Comparison of ENCODE assay signal across 20 cellular contexts in the genomic region with DNA sequence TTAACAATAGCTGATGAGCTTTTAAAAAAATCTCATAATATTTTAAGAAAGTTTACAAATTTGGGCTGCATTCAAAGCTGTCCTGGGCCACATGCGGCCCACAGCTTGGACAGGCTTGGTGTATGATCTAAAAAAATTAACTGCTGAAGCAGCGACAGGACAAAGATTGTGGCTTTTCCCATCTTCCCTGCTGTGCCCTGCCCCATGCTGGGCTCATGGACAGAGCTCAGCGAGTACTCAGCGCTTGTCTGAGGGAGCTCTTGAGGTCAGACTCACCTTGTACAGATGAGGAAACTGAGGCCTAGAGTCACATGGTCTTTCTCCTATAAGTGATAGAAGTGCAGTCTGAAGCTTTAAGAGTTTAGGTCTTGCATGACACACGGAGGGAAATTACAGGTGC. TPM values are rescaled to one million over a fixed set of nuclear protein-coding genes. Genes with fewer than 3 reads are reported as not detected.
DNase-seq lines count a peak whose midpoint lies in the region; ATAC-seq and TF ChIP-seq lines count a peak whose summit lies in the region.
"Had no signal": no experiment of that assay in that cellular context is flagged by ENCODE, and none has a peak within 500 bp of the region (broad histone marks: within the 10 kb centered on the region; RNA-seq: fewer than 3 reads in every experiment).

No MANE protein-coding gene starts in this region.

- H3K27ac ChIP-seq in CD4-positive, CD25-positive, alpha-beta regulatory T cell (ENCODE audit: insufficient read depth, low read length, poor library complexity, severe bottlenecking), result peak overlapping the region; percentile 95

- no peak for TF ChIP-seq CTCF in activated CD8-positive, alpha-beta T cell treated with anti-CD3 and anti-CD28 coated beads for 36 hours (IDR thresholded peaks at IDR 0.05)

- no peaks in the 10 kb centered on the region for H3K9me3 ChIP-seq in CD4-positive, CD25-positive, alpha-beta regulatory T cell (ENCODE audit: control insufficient read depth in 2 of 2, low read length in 2 of 2)
- H3K9me3 ChIP-seq: BE2C, tibial nerve had no signal

- peaks cover 60% of the 10 kb centered on the region for H3K36me3 ChIP-seq in CD4-positive, CD25-positive, alpha-beta regulatory T cell (ENCODE audit: control insufficient read depth, insufficient read depth, low read length)

- H3K4me3 ChIP-seq in CD4-positive, CD25-positive, alpha-beta regulatory T cell (ENCODE audit: low read depth, low read length), result peak overlapping the region; percentile 80
- H3K4me3 ChIP-seq: skin epidermis, tibial nerve had no signal

- H3K4me1 ChIP-seq in CD4-positive, CD25-positive, alpha-beta regulatory T cell (ENCODE audit: control insufficient read depth, insufficient read depth, low read length, poor library complexity, severe bottlenecking), result peaks cover 100% of the 10 kb centered on the region

- intact Hi-C loops in activated CD8-positive, alpha-beta T cell treated with anti-CD3 and anti-CD28 coated beads for 36 hours (cut with micrococcal nuclease), result no loop called here

- peak overlapping the region; percentile 95 for H3K4me3 Mint-ChIP-seq in T-helper 2 cell treated with Interferon-gamma antibody and Interleukin-4, amounts not matched to agents 5 μg/mL and 100 μg/mL, for 36 hours
- peak overlapping the region; percentile 87 to 93 (median 90) for H3K4me3 Mint-ChIP-seq in CD4-positive, CD25-positive, alpha-beta regulatory T cell
- H3K4me3 Mint-ChIP-seq in activated CD8-positive, alpha-beta T cell treated with anti-CD3 and anti-CD28 coated beads for 36 hours, result peak overlapping the region; percentile 72
- peak overlapping the region in 6 of 8 donors; percentile 4 to 56 (median 42) for H3K4me3 Mint-ChIP-seq in naive B cell
- H3K4me3 Mint-ChIP-seq: nephron progenitor cell had no signal

- ATAC-seq in CD4-positive, CD25-positive, alpha-beta regulatory T cell (ENCODE audit: low read depth in 2 of 2), result no peak
- no peak for ATAC-seq in activated CD8-positive, alpha-beta T cell treated with anti-CD3 and anti-CD28 coated beads for 36 hours
- no peak for ATAC-seq in naive B cell (ENCODE audit: low read depth in 2 of 2)
- ATAC-seq in GM21737 (IDR thresholded peaks at IDR 0.05; ENCODE audit: unreplicated experiment), result no peak

- peaks cover 84% of the 10 kb centered on the region for H3K36me3 Mint-ChIP-seq in T-helper 2 cell treated with Interferon-gamma antibody and Interleukin-4, amounts not matched to agents 5 μg/mL and 100 μg/mL, for 36 hours (ENCODE audit: low read depth)
- H3K36me3 Mint-ChIP-seq in CD4-positive, CD25-positive, alpha-beta regulatory T cell, result peaks cover 67% of the 10 kb centered on the region
- H3K36me3 Mint-ChIP-seq in activated CD8-positive, alpha-beta T cell treated with anti-CD3 and anti-CD28 coated beads for 36 hours (ENCODE audit: low read depth), result peaks cover 82% of the 10 kb centered on the region
- H3K36me3 Mint-ChIP-seq in naive B cell, result peaks cover 7 to 20% of the 10 kb centered on the region in 2 donors

- H3K27me3 ChIP-seq in CD4-positive, CD25-positive, alpha-beta regulatory T cell (ENCODE audit: control insufficient read depth, insufficient read depth, low read length), result no peaks in the 10 kb centered on the region
- H3K27me3 ChIP-seq: BE2C, tibial nerve had no signal

- POLR2A ChIA-PET in activated CD8-positive, alpha-beta T cell treated with anti-CD3 and anti-CD28 coated beads for 36 hours (lab: Charles Lee), result interaction anchor here (1.4 to 24.7 kb wide), 3 partner anchors 18 to 66 kb away, joined by 4 to 840 read pairs (median 521); a partner anchor contains a TSS

- H3K9me3 Mint-ChIP-seq in T-helper 2 cell treated with Interferon-gamma antibody and Interleukin-4, amounts not matched to agents 5 μg/mL and 100 μg/mL, for 36 hours, result no peaks in the 10 kb centered on the region
- no peaks in the 10 kb centered on the region for H3K9me3 Mint-ChIP-seq in CD4-positive, CD25-positive, alpha-beta regulatory T cell
- no peaks in the 10 kb centered on the region for H3K9me3 Mint-ChIP-seq in activated CD8-positive, alpha-beta T cell treated with anti-CD3 and anti-CD28 coated beads for 36 hours
- no peaks in the 10 kb centered on the region for H3K9me3 Mint-ChIP-seq in naive B cell

- CTCF ChIA-PET in activated CD8-positive, alpha-beta T cell treated with anti-CD3 and anti-CD28 coated beads for 36 hours (lab: Charles Lee), result interaction anchor here (1.0 to 26.8 kb wide), 5 partner anchors 10 to 97 kb away, joined by 3 to 913 read pairs (median 15); a partner anchor contains a TSS

- peaks cover 92% of the 10 kb centered on the region for H3K4me1 Mint-ChIP-seq in T-helper 2 cell treated with Interferon-gamma antibody and Interleukin-4, amounts not matched to agents 5 μg/mL and 100 μg/mL, for 36 hours (ENCODE audit: low read depth)
- H3K4me1 Mint-ChIP-seq in CD4-positive, CD25-positive, alpha-beta regulatory T cell, result peaks cover 53 to 100% (median 83%) of the 10 kb centered on the region in 4 donors
- peaks cover 95% of the 10 kb centered on the region for H3K4me1 Mint-ChIP-seq in activated CD8-positive, alpha-beta T cell treated with anti-CD3 and anti-CD28 coated beads for 36 hours (ENCODE audit: low read depth)
- H3K4me1 Mint-ChIP-seq in naive B cell, result peaks cover 67 to 85% (median 70%) of the 10 kb centered on the region in 3 donors

- peak overlapping the region; percentile 90 for H3K27ac Mint-ChIP-seq in T-helper 2 cell treated with Interferon-gamma antibody and Interleukin-4, amounts not matched to agents 5 μg/mL and 100 μg/mL, for 36 hours
- peak overlapping the region; percentile 96 to 100 (median 97) for H3K27ac Mint-ChIP-seq in CD4-positive, CD25-positive, alpha-beta regulatory T cell
- H3K27ac Mint-ChIP-seq in activated CD8-positive, alpha-beta T cell treated with anti-CD3 and anti-CD28 coated beads for 36 hours, result peak overlapping the region; percentile 99
- H3K27ac Mint-ChIP-seq in naive B cell, result peak overlapping the region in 4 of 6 donors; percentile 12 to 92 (median 48)
- H3K27ac Mint-ChIP-seq: nephron progenitor cell, progenitor cell of endocrine pancreas had no signal

- no peaks in the 10 kb centered on the region for H3K27me3 Mint-ChIP-seq in T-helper 2 cell treated with Interferon-gamma antibody and Interleukin-4, amounts not matched to agents 5 μg/mL and 100 μg/mL, for 36 hours (ENCODE audit: low read depth)
- H3K27me3 Mint-ChIP-seq in CD4-positive, CD25-positive, alpha-beta regulatory T cell, result no peaks in the 10 kb centered on the region
- no peaks in the 10 kb centered on the region for H3K27me3 Mint-ChIP-seq in activated CD8-positive, alpha-beta T cell treated with anti-CD3 and anti-CD28 coated beads for 36 hours
- H3K27me3 Mint-ChIP-seq in naive B cell, result no peaks in the 10 kb centered on the region
- H3K27me3 Mint-ChIP-seq: progenitor cell of endocrine pancreas had no signal

- DNase-seq in T-helper 2 cell treated with Interferon-gamma antibody and Interleukin-4, amounts not matched to agents 5 μg/mL and 100 μg/mL, for 36 hours (ENCODE audit: low spot score), result no peak
- DNase-seq in T-helper 2 cell, result no peak
- DNase-seq in CD4-positive, CD25-positive, alpha-beta regulatory T cell, result no peak
- DNase-seq in activated CD8-positive, alpha-beta T cell treated with anti-CD3 and anti-CD28 coated beads for 36 hours, result no peak
- DNase-seq in naive B cell, result no peak
- DNase-seq in ecto neural progenitor cell (ENCODE audit: low spot score), result no peak
- DNase-seq in stimulated activated CD4-positive, alpha-beta T cell treated with anti-CD3 and anti-CD28 coated beads, Interleukin-12 subunit alpha, Interleukin-12 subunit beta, amount 100 ng/mL, for 4 hours, result no peak
- DNase-seq: 8988T; BE2C; GF-D8; hippocampal formation; kidney; NCI-H524; nephron progenitor cell; stimulated activated CD8-positive, alpha-beta memory T cell treated with anti-CD3 and anti-CD28 coated beads, Interleukin-4, amount 100 ng/mL, for 48 hours; SW 1271 had no signal

RNA-seq across cellular contexts. Expression of a gene that starts 15.0 kb away (rescaled TPM):
- 1,219 TPM for total RNA-seq in CD4-positive, CD25-positive, alpha-beta regulatory T cell
- 100 to 1,000 TPM; 118 to 141 (median 136) TPM for polyA plus RNA-seq in CD4-positive, CD25-positive, alpha-beta regulatory T cell
- 100 to 1,000 TPM; 340 to 351 TPM for total RNA-seq in activated CD8-positive, alpha-beta T cell treated with anti-CD3 and anti-CD28 coated beads for 36 hours
- 100 to 1,000 TPM in 2 of 6 donors, 10 to 100 TPM in 4; 76.5 to 135 (median 89.8) TPM for polyA plus RNA-seq in naive B cell (ENCODE audit: low read depth in 6 of 6)

Comparison
In these comparisons a context has a peak if more than half of its experiments do, and no peak if none do; other contexts are left out.
1. H3K27ac Mint-ChIP-seq: peak in every context shown above with its lines; median percentile 99 in activated CD8-positive, alpha-beta T cell treated with anti-CD3 and anti-CD28 coated beads for 36 hours; 97 in CD4-positive, CD25-positive, alpha-beta regulatory T cell; 90 in T-helper 2 cell treated with Interferon-gamma antibody and Interleukin-4, amounts not matched to agents 5 μg/mL and 100 μg/mL, for 36 hours; 48 in naive B cell.
2. H3K4me3 Mint-ChIP-seq: peak in every context shown above with its lines; median percentile 95 in T-helper 2 cell treated with Interferon-gamma antibody and Interleukin-4, amounts not matched to agents 5 μg/mL and 100 μg/mL, for 36 hours; 90 in CD4-positive, CD25-positive, alpha-beta regulatory T cell; 72 in activated CD8-positive, alpha-beta T cell treated with anti-CD3 and anti-CD28 coated beads for 36 hours; 42 in naive B cell.